ENCODE assay signal across 8 cellular contexts in the genomic region with DNA sequence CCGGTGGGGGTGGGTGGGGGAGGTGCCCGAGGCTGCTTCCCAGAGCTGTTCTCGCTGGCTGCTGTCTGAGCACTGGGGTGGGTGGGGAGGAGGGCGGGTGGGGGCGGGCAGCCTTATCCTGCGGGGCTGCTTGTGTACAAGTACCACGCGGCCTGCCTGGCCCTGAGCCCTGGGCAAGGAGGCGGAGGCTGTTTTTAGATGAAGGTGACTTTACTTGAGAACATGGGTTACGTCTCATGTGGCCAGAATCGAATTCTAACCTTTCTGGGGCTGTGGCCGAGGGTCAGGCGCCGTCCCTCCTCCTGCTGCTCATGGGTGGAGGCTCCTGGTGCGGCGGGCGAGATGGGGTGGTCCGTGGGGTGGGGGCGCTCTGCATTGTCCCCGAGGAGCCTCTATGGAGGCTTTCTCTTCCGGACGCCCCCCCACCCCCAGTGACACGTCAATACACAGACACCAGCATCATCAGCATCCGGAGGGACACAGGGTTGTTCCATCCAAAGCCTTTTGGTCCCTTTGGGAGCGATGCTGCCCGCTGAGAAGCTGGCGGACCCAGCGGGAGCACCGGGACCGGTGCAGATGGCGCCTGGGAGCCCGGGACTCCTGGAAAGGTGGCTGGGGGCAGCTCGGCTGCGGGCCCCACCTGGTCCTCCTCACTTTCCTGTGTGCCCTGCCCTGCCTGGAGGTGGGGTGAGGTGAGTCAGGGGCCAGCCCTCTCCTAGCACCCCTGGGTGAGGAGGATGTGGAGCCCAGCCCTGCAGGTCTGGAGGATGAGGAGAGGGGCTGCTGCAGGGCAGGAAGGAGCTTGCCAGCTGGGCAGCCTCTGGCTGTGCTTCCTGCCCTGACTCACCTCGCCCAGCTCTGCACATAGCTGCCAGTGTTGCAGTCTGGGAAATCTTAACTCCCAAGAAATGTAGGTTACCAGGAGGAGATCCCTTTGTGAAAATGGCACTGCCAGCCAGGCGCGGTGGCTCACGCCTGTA. TPM values are rescaled to one million over a fixed set of nuclear protein-coding genes. Genes with fewer than 3 reads are reported as not detected.
DNase-seq lines count a peak whose midpoint lies in the region; ATAC-seq and TF ChIP-seq lines count a peak whose summit lies in the region.

No MANE protein-coding gene starts in this region.

- no peak for TF ChIP-seq CTCF in sigmoid colon (IDR thresholded peaks at IDR 0.05)
- no peak for TF ChIP-seq CTCF in tibial nerve (IDR thresholded peaks at IDR 0.05)

- H3K27me3 ChIP-seq in adipocyte (replicated peaks; ENCODE audit: control insufficient read depth, insufficient read depth, low read length) (no peaks in the 10 kb centered on the region), sigmoid colon (no peaks in the 10 kb centered on the region), tibial nerve (no peaks in the 10 kb centered on the region)

- H3K4me3 ChIP-seq in adipocyte (ENCODE audit: low read length) (peak overlapping the region; percentile 85), sigmoid colon (peak overlapping the region; percentile 33 to 100 (median 72)), tibial nerve (peak overlapping the region in 1 of 4 donors; percentile 27)

- TF ChIP-seq EP300 in sigmoid colon (IDR thresholded peaks at IDR 0.05) (no peak), tibial nerve (IDR thresholded peaks at IDR 0.05) (no peak)

- peak; percentile 50 for ATAC-seq in Right ventricle myocardium superior (ENCODE audit: poor library complexity)

- H3K4me1 ChIP-seq in adipocyte (ENCODE audit: control insufficient read depth, insufficient read depth, low read length) (peaks cover 36% of the 10 kb centered on the region), sigmoid colon (peaks cover 0 to 59% (median 54%) of the 10 kb centered on the region in 4 donors), tibial nerve (peaks cover 0 to 55% (median 35%) of the 10 kb centered on the region in 4 donors)

- peaks cover 17% of the 10 kb centered on the region for H3K4me1 Mint-ChIP-seq in T-helper 2 cell treated with Interferon-gamma antibody and Interleukin-4, amounts not matched to agents 5 μg/mL and 100 μg/mL, for 36 hours (ENCODE audit: low read depth)

- WGBS in sigmoid colon, 2 donors: 60 to 74% methylated on average over 38 of the region's 38 CpGs
- 43 to 65% methylated on average over 29 to 31 of the region's 38 CpGs for WGBS in tibial nerve, 2 donors

- peak overlapping the region; percentile 86 for H3K9ac ChIP-seq in adipocyte (ENCODE audit: low read length)

- TF ChIP-seq POLR2A in sigmoid colon (IDR thresholded peaks at IDR 0.05) (no peak), tibial nerve (IDR thresholded peaks at IDR 0.05) (no peak)

- peak overlapping the region; percentile 55 to 98 (median 97) for H3K27ac ChIP-seq in sigmoid colon
- peak overlapping the region in 2 of 4 donors; percentile 46 to 64 for H3K27ac ChIP-seq in tibial nerve

- H3K9me3 ChIP-seq in adipocyte (ENCODE audit: control insufficient read depth, low read length) (no peaks in the 10 kb centered on the region), sigmoid colon (no peaks in the 10 kb centered on the region), tibial nerve (no peaks in the 10 kb centered on the region)

- peaks cover 13% of the 10 kb centered on the region for H3K36me3 ChIP-seq in adipocyte (ENCODE audit: control insufficient read depth, insufficient read depth, low read length, severe bottlenecking)
- H3K36me3 ChIP-seq in sigmoid colon: peaks cover 13 to 31% (median 18%) of the 10 kb centered on the region in 4 donors
- H3K36me3 ChIP-seq in tibial nerve: peaks cover 4 to 36% (median 6%) of the 10 kb centered on the region in 3 donors

- DNase-seq in H4 (ENCODE audit: low spot score): peak; percentile 56
- DNase-seq in adipocyte (ENCODE audit: low read depth): peak; percentile 54
- DNase-seq in Right ventricle myocardium superior: peak; percentile 88
- DNase-seq in sigmoid colon: peak; percentile 87
- no peak for DNase-seq in KG1 (lab: John Stamatoyannopoulos, UW)
- DNase-seq in GDM1 (lab: John Stamatoyannopoulos, UW): no peak
- DNase-seq in tibial nerve (ENCODE audit: low spot score in 2 of 2): no peak
- no peak for DNase-seq in T-helper 2 cell treated with Interferon-gamma antibody and Interleukin-4, amounts not matched to agents 5 μg/mL and 100 μg/mL, for 36 hours (ENCODE audit: low spot score)

- H3K4me3 Mint-ChIP-seq in T-helper 2 cell treated with Interferon-gamma antibody and Interleukin-4, amounts not matched to agents 5 μg/mL and 100 μg/mL, for 36 hours: no peak overlapping the region

- no peak overlapping the region for H3K27ac Mint-ChIP-seq in T-helper 2 cell treated with Interferon-gamma antibody and Interleukin-4, amounts not matched to agents 5 μg/mL and 100 μg/mL, for 36 hours

- H3K36me3 Mint-ChIP-seq in T-helper 2 cell treated with Interferon-gamma antibody and Interleukin-4, amounts not matched to agents 5 μg/mL and 100 μg/mL, for 36 hours (ENCODE audit: low read depth): peaks cover 6% of the 10 kb centered on the region

- intact Hi-C loops in Right ventricle myocardium superior (cut with DNase I): no loop called here
- intact Hi-C loops in sigmoid colon (cut with DNase I): loop anchor here (5.0 to 10.0 kb wide), 2 partner anchors 56 to 689 kb away; a partner anchor contains a TSS

- H3K27me3 Mint-ChIP-seq in T-helper 2 cell treated with Interferon-gamma antibody and Interleukin-4, amounts not matched to agents 5 μg/mL and 100 μg/mL, for 36 hours (ENCODE audit: low read depth): no peaks in the 10 kb centered on the region

- no peaks in the 10 kb centered on the region for H3K9me3 Mint-ChIP-seq in T-helper 2 cell treated with Interferon-gamma antibody and Interleukin-4, amounts not matched to agents 5 μg/mL and 100 μg/mL, for 36 hours

RNA-seq across cellular contexts. Expression of a gene that starts 3.4 kb away (rescaled TPM):
- 587 and 617 TPM in 2 replicates for total RNA-seq in H4 (2014; rRNA removed; shearing (Covaris generic))
- total RNA-seq in Right ventricle myocardium superior: 1,928 TPM
- total RNA-seq in sigmoid colon: 100 to 1,000 TPM; 423 to 500 (median 482) TPM
- 100 to 1,000 TPM; 218 to 715 (median 309) TPM for polyA plus RNA-seq in sigmoid colon
- total RNA-seq in tibial nerve: 100 to 1,000 TPM; 303 to 400 (median 324) TPM

RNA-seq across cellular contexts. Expression of a gene that starts 13.9 kb away (rescaled TPM):
- 4.5 and 4.6 TPM in 2 replicates for total RNA-seq in H4 (2014; rRNA removed; shearing (Covaris generic))
- total RNA-seq in Right ventricle myocardium superior: 4.1 TPM
- total RNA-seq in sigmoid colon: under 1 TPM in 3 of 4 donors, not detected in 1; 0.36 to 0.55 (median 0.54) TPM
- under 1 TPM in 2 of 3 donors, not detected in 1; 0.23 to 0.39 TPM for polyA plus RNA-seq in sigmoid colon
- total RNA-seq in tibial nerve: under 1 TPM in 1 of 4 donors, not detected in 3; 0.59 TPM

RNA-seq across cellular contexts. Expression of a gene that starts 32.0 kb away (rescaled TPM):
- not detected in 2 replicates for total RNA-seq in H4 (2014; rRNA removed; shearing (Covaris generic))
- total RNA-seq in Right ventricle myocardium superior (0.32 TPM), sigmoid colon (under 1 TPM in 1 of 4 donors, not detected in 3; 0.49 TPM), tibial nerve (1 to 10 TPM in 1 of 4 donors, not detected in 3; 2.5 TPM)
- polyA plus RNA-seq in sigmoid colon: 10 to 100 TPM in 1 of 3 donors, not detected in 2; 11.2 TPM

RNA-seq across cellular contexts. Expression of a gene that starts 44.3 kb away (rescaled TPM):
- total RNA-seq in H4 (2014; rRNA removed; shearing (Covaris generic)): 33.2 and 35.7 TPM in 2 replicates
- total RNA-seq in Right ventricle myocardium superior: 86.3 TPM
- total RNA-seq in sigmoid colon: 100 to 1,000 TPM in 2 of 4 donors, 10 to 100 TPM in 2; 74.9 to 152 (median 95.1) TPM
- polyA plus RNA-seq in sigmoid colon: 100 to 1,000 TPM in 1 of 3 donors, 10 to 100 TPM in 2; 79.2 to 110 (median 96.7) TPM
- 100 to 1,000 TPM in 1 of 4 donors, 10 to 100 TPM in 3; 60.7 to 110 (median 73.4) TPM for total RNA-seq in tibial nerve

RNA-seq across cellular contexts. Expression of a gene that starts 57.5 kb away (rescaled TPM):
- total RNA-seq in H4 (2014; rRNA removed; shearing (Covaris generic)): 19.9 and 21.5 TPM in 2 replicates
- total RNA-seq in Right ventricle myocardium superior (54.5 TPM), sigmoid colon (10 to 100 TPM; 18.2 to 26.3 (median 22.3) TPM), tibial nerve (10 to 100 TPM; 28.2 to 73.5 (median 51.5) TPM)
- 10 to 100 TPM; 16.8 to 63.0 (median 30.3) TPM for polyA plus RNA-seq in sigmoid colon

Comparison
In these comparisons a context has a peak if more than half of its experiments do, and no peak if none do; other contexts are left out.
1. DNase-seq: peak in H4 (single experiment), adipocyte (single experiment), Right ventricle myocardium superior (single experiment) and sigmoid colon (single experiment); none in KG1 (single experiment), GDM1 (single experiment), tibial nerve (0 of 2) and T-helper 2 cell treated with Interferon-gamma antibody and Interleukin-4, amounts not matched to agents 5 μg/mL and 100 μg/mL, for 36 hours (single experiment).